8 cellular contexts compared by ENCODE assay signal in genomic region chr9:121122450-121123032, GRCh38. TPM values are rescaled to one million over a fixed set of nuclear protein-coding genes. Genes with fewer than 3 reads are reported as not detected.
A peak's percentile ranks its signal among the peaks of the same experiment; 100 is the strongest.
DNase-seq lines count a peak whose midpoint lies in the region; ATAC-seq and TF ChIP-seq lines count a peak whose summit lies in the region.

No MANE protein-coding gene starts in this region.

- no peaks in the 10 kb centered on the region for H3K27me3 ChIP-seq in ascending aorta
- H3K27me3 ChIP-seq in mononuclear cell (ENCODE audit: insufficient read depth, low read length): no peaks in the 10 kb centered on the region

- peaks cover 6 to 14% of the 10 kb centered on the region in 2 donors for H3K36me3 ChIP-seq in ascending aorta

- TF ChIP-seq CTCF in HFF-Myc (IDR thresholded peaks at IDR 0.05; ENCODE audit: low read depth, low read length, missing control alignments) (no peak), ascending aorta (IDR thresholded peaks at IDR 0.05) (no peak)

- no peak overlapping the region for H3K27ac ChIP-seq in ascending aorta

- intact Hi-C loops in ascending aorta (cut with DNase I): no loop called here

- ATAC-seq in GM19023 (IDR thresholded peaks at IDR 0.05; ENCODE audit: unreplicated experiment): no peak
- no peak for ATAC-seq in HG02588 (IDR thresholded peaks at IDR 0.05; ENCODE audit: unreplicated experiment)
- no peak for ATAC-seq in GM21576 (IDR thresholded peaks at IDR 0.05; ENCODE audit: unreplicated experiment)

- DNase-seq in A172 (ENCODE audit: low spot score): peak; percentile 17
- DNase-seq in HFF-Myc (ENCODE audit: extremely low read depth, low read depth): no peak
- no peak for DNase-seq in ascending aorta (ENCODE audit: low spot score in 2 of 2)
- DNase-seq in HT-29 (ENCODE audit: low spot score): no peak

- H3K4me1 ChIP-seq in ascending aorta (peaks cover 0 to 3% of the 10 kb centered on the region in 2 donors), mononuclear cell (ENCODE audit: insufficient read depth, low read length) (peaks cover 28% of the 10 kb centered on the region)

- no peaks in the 10 kb centered on the region for H3K9me3 ChIP-seq in ascending aorta
- no peaks in the 10 kb centered on the region for H3K9me3 ChIP-seq in mononuclear cell (ENCODE audit: low read depth, low read length)

- H3K4me3 ChIP-seq in HFF-Myc (replicated peaks; ENCODE audit: low read depth, low read length): peak overlapping the region; percentile 46
- H3K4me3 ChIP-seq in ascending aorta: peak overlapping the region; percentile 24 to 63
- H3K4me3 ChIP-seq in mononuclear cell (ENCODE audit: low read length): peak overlapping the region; percentile 30

RNA-seq across cellular contexts. Expression of gene CNTRL, which starts 47.8 kb away (rescaled TPM):
- 31.3 and 31.7 TPM in 2 replicates for total RNA-seq in A172 (2014; rRNA removed; shearing (Covaris generic))
- total RNA-seq in ascending aorta (8.5 TPM), mononuclear cell (35.2 TPM)
- total RNA-seq in HT-29 (2014; rRNA removed; shearing (Covaris generic)): 4.7 and 7.4 TPM in 2 replicates
